ENCODE assay signal across 14 cellular contexts in genomic region chr10:132354356-132355094, GRCh38.
"Had no signal": no experiment of that assay in that cellular context is flagged by ENCODE, and none has a peak within 500 bp of the region (broad histone marks: within the 10 kb centered on the region; RNA-seq: fewer than 3 reads in every experiment).

No MANE protein-coding gene starts in this region.

- H3K27me3 Mint-ChIP-seq: stimulated activated memory B cell treated with anti-CD40 and anti-IgM and Interleukin-4, amounts not matched to agents 10 μg/mL and 1 μg/mL and 100 μg/mL, for 72 hours; T-helper 17 cell had no signal

- H3K36me3 Mint-ChIP-seq: WTC11 had no signal

- H3K9me3 ChIP-seq: pancreas, thyroid gland, uterus had no signal

- H3K27ac Mint-ChIP-seq: activated CD8-positive, alpha-beta T cell treated with anti-CD3 and anti-CD28 coated beads, Interleukin-2, amount 10 ng/mL, durations not matched to agents 7 days and 5 days; activated T-cell treated with anti-CD3 and anti-CD28 coated beads, Interleukin-2, amount 50 U/mL, for 72 hours; nephron; stimulated activated memory B cell treated with anti-CD40 and anti-IgM and Interleukin-4, amounts not matched to agents 10 μg/mL and 1 μg/mL and 100 μg/mL, for 72 hours; T-helper 17 cell; WTC11 had no signal

- H3K4me1 ChIP-seq: pancreas, thyroid gland, uterus had no signal

- DNase-seq: activated CD4-positive, alpha-beta T cell treated with anti-CD3 and anti-CD28 coated beads for 4 hours; activated CD8-positive, alpha-beta memory T cell treated with anti-CD3 and anti-CD28 coated beads, Interleukin-2, amount 50 U/mL, for 4 hours; activated CD8-positive, alpha-beta T cell treated with anti-CD3 and anti-CD28 coated beads, Interleukin-2, amount 10 ng/mL, durations not matched to agents 7 days and 5 days; activated T-cell treated with anti-CD3 and anti-CD28 coated beads, Interleukin-2, amount 50 U/mL, for 72 hours; hypothalamus; kidney glomerular epithelial cell; stimulated activated CD4-positive, alpha-beta T cell treated with anti-CD3 and anti-CD28 coated beads, Interleukin-2, amount 100 ng/mL, for 48 hours; T-helper 17 cell; thyroid gland; uterus had no signal

- ATAC-seq: activated CD8-positive, alpha-beta T cell treated with anti-CD3 and anti-CD28 coated beads, Interleukin-2, amount 10 ng/mL, durations not matched to agents 7 days and 5 days; activated T-cell treated with anti-CD3 and anti-CD28 coated beads, Interleukin-2, amount 50 U/mL, for 72 hours; pancreas; stimulated activated memory B cell treated with anti-CD40 and anti-IgM and Interleukin-4, amounts not matched to agents 10 μg/mL and 1 μg/mL and 100 μg/mL, for 72 hours; T-helper 17 cell; WTC11 had no signal

- H3K4me3 Mint-ChIP-seq: activated CD8-positive, alpha-beta T cell treated with anti-CD3 and anti-CD28 coated beads, Interleukin-2, amount 10 ng/mL, durations not matched to agents 7 days and 5 days; activated T-cell treated with anti-CD3 and anti-CD28 coated beads, Interleukin-2, amount 50 U/mL, for 72 hours; nephron; stimulated activated memory B cell treated with anti-CD40 and anti-IgM and Interleukin-4, amounts not matched to agents 10 μg/mL and 1 μg/mL and 100 μg/mL, for 72 hours; T-helper 17 cell; WTC11 had no signal

- H3K36me3 ChIP-seq: pancreas, thyroid gland, uterus had no signal

- H3K4me3 ChIP-seq: pancreas, thyroid gland, uterus had no signal

- H3K9me3 Mint-ChIP-seq: nephron, WTC11 had no signal

- H3K27me3 ChIP-seq: pancreas, thyroid gland, uterus had no signal

- H3K4me1 Mint-ChIP-seq: nephron, WTC11 had no signal

- H3K27ac ChIP-seq: pancreas, thyroid gland, uterus had no signal
